ENCODE assay signal across 2 cellular contexts in the genomic region with DNA sequence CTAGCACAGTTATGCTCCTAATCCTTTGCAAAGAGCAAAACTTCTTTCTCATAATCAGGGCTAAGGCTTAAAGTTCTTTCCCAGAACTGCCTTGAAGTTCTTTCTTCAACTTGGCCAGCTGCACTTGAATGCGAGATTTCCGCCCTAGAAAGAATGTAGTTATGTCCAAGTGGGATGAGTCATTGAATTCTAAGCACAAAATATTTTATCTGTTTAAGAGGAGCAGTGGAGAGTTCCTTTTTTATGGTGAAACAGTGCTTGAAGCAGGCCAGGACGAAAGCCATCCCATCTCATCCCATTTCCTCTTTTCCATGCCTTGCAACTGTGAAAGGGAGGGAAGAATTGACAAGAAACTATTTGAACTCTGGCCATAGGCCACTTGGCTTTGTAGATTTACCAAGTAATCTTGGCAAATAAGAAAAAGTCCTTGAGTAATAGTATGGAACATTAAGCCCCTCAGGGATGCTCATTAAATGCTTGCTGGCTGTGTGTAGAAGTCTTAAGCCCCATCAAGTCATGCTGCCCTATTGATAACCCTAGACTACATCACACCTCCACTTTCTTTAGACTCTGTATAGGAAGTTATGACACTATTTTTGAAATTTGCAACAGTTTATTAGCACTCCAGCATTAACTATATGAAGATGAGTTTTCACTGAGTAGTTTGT.
TF ChIP-seq lines count a peak whose summit lies in the region.

No MANE protein-coding gene starts in this region.

TF ChIP-seq in liver, 16 proteins besides CTCF, POLR2A, EP300 and RAD21 (continued from another document):
- TF ChIP-seq, protein P1, sequence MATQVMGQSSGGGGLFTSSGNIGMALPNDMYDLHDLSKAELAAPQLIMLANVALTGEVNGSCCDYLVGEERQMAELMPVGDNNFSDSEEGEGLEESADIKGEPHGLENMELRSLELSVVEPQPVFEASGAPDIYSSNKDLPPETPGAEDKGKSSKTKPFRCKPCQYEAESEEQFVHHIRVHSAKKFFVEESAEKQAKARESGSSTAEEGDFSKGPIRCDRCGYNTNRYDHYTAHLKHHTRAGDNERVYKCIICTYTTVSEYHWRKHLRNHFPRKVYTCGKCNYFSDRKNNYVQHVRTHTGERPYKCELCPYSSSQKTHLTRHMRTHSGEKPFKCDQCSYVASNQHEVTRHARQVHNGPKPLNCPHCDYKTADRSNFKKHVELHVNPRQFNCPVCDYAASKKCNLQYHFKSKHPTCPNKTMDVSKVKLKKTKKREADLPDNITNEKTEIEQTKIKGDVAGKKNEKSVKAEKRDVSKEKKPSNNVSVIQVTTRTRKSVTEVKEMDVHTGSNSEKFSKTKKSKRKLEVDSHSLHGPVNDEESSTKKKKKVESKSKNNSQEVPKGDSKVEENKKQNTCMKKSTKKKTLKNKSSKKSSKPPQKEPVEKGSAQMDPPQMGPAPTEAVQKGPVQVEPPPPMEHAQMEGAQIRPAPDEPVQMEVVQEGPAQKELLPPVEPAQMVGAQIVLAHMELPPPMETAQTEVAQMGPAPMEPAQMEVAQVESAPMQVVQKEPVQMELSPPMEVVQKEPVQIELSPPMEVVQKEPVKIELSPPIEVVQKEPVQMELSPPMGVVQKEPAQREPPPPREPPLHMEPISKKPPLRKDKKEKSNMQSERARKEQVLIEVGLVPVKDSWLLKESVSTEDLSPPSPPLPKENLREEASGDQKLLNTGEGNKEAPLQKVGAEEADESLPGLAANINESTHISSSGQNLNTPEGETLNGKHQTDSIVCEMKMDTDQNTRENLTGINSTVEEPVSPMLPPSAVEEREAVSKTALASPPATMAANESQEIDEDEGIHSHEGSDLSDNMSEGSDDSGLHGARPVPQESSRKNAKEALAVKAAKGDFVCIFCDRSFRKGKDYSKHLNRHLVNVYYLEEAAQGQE (IDR thresholded peaks at IDR 0.05), result no peak
- peak in 1 of 2 donors; percentile 24 for TF ChIP-seq RXRA (IDR thresholded peaks at IDR 0.05)
- TF ChIP-seq NR2F2 (IDR thresholded peaks at IDR 0.05), result peak; percentile 50
- TF ChIP-seq TAF1 (conservative IDR thresholded peaks at IDR 0.05), result no peak
- TF ChIP-seq, protein P2, sequence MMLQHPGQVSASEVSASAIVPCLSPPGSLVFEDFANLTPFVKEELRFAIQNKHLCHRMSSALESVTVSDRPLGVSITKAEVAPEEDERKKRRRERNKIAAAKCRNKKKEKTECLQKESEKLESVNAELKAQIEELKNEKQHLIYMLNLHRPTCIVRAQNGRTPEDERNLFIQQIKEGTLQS (IDR thresholded peaks at IDR 0.05), result no peak
- TF ChIP-seq HNF4G (IDR thresholded peaks at IDR 0.05), result no peak
- TF ChIP-seq, protein P3, sequence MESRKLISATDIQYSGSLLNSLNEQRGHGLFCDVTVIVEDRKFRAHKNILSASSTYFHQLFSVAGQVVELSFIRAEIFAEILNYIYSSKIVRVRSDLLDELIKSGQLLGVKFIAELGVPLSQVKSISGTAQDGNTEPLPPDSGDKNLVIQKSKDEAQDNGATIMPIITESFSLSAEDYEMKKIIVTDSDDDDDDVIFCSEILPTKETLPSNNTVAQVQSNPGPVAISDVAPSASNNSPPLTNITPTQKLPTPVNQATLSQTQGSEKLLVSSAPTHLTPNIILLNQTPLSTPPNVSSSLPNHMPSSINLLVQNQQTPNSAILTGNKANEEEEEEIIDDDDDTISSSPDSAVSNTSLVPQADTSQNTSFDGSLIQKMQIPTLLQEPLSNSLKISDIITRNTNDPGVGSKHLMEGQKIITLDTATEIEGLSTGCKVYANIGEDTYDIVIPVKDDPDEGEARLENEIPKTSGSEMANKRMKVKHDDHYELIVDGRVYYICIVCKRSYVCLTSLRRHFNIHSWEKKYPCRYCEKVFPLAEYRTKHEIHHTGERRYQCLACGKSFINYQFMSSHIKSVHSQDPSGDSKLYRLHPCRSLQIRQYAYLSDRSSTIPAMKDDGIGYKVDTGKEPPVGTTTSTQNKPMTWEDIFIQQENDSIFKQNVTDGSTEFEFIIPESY (IDR thresholded peaks at IDR 0.05), result no peak
TF ChIP-seq in liver: peak in this region for 4.

TF ChIP-seq in HepG2, 621 proteins besides CTCF, POLR2A, EP300 and RAD21 (continued from another document):
- TF ChIP-seq, protein P4, sequence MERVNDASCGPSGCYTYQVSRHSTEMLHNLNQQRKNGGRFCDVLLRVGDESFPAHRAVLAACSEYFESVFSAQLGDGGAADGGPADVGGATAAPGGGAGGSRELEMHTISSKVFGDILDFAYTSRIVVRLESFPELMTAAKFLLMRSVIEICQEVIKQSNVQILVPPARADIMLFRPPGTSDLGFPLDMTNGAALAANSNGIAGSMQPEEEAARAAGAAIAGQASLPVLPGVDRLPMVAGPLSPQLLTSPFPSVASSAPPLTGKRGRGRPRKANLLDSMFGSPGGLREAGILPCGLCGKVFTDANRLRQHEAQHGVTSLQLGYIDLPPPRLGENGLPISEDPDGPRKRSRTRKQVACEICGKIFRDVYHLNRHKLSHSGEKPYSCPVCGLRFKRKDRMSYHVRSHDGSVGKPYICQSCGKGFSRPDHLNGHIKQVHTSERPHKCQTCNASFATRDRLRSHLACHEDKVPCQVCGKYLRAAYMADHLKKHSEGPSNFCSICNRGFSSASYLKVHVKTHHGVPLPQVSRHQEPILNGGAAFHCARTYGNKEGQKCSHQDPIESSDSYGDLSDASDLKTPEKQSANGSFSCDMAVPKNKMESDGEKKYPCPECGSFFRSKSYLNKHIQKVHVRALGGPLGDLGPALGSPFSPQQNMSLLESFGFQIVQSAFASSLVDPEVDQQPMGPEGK (CRISPR knock-in tag; IDR thresholded peaks at IDR 0.05), result no peak
- no peak for TF ChIP-seq ZNF12 (CRISPR knock-in tag; IDR thresholded peaks at IDR 0.05)
